ENCODE assay signal across 1 cellular context in the genomic region with DNA sequence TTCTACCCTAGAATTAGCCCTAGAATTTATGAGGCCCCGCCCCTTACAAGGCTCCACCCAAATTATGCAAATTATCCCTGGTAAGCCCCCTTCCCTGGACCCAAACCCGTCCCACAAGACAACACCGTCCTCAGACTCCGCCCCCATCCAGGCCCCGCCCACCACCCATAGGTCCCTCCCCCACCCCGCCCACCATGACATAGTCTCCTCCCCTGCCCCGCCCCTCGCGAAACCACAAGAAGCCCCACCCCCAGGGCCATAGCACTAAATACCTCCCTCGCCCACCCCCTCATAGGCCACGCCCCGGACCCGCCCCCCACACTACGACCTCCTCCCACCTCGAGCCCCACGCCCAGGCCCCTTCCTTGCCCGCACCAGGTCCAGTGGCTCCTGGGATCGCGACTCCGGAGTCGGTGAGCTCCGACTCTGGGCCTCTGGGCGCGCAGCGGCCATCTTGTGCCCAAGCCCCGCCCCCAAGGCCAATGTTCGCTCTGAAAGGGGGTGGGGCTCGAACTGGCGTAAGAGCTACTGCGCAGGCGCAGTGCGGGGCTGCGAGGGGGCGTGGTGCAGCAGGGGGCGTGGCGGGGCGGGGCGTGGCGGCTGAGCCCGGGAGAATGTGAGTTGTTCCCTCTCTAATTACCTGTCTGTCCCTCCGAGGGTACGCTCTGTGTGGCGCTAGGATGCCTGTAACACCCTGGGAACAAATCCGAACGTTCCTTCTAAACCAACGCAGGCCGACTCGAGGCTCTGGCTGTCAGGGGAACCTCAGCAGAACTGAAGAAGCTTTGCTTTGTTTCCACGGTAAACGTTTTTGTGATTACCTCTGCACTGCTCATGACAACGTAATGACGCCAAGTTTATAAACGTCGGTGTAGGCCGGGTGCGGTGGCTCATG.
A peak's percentile ranks its signal among the peaks of the same experiment; 100 is the strongest.
TF ChIP-seq lines count a peak whose summit lies in the region.

A gene with protein sequence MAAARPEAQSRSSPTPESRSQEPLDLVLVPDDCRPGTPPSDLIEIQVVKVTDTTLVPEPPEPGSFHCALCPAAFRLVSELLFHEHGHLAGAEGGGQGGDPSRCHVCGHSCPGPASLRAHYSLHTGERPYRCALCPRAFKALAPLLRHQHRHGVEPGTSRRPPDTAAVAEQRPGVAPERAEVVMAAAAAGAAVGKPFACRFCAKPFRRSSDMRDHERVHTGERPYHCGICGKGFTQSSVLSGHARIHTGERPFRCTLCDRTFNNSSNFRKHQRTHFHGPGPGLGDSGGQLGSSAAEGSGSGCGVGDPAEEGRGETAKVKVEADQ (minus strand): TSS at position 458 of the 895 bp plus-strand sequence. CDS start 5 bp downstream, at position 453.

TF ChIP-seq in GM12878, 131 proteins besides CTCF, POLR2A, EP300 and RAD21 (continued from another document):
- TF ChIP-seq, protein P1, sequence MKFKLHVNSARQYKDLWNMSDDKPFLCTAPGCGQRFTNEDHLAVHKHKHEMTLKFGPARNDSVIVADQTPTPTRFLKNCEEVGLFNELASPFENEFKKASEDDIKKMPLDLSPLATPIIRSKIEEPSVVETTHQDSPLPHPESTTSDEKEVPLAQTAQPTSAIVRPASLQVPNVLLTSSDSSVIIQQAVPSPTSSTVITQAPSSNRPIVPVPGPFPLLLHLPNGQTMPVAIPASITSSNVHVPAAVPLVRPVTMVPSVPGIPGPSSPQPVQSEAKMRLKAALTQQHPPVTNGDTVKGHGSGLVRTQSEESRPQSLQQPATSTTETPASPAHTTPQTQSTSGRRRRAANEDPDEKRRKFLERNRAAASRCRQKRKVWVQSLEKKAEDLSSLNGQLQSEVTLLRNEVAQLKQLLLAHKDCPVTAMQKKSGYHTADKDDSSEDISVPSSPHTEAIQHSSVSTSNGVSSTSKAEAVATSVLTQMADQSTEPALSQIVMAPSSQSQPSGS (IDR thresholded peaks at IDR 0.05; ENCODE audit: low read length) = no peak
- TF ChIP-seq ZBED1 (IDR thresholded peaks at IDR 0.05; ENCODE audit: borderline replicate concordance) (0 out of 2 replicates have a peak, but pooled peaks have one; percentile 53), POLR2AphosphoS5 (IDR thresholded peaks at IDR 0.05; ENCODE audit: low read length) (peak; percentile 80), PAX8 (IDR thresholded peaks at IDR 0.05) (no peak), SMARCA5 (IDR thresholded peaks at IDR 0.05) (no peak), NR2F1 (conservative IDR thresholded peaks at IDR 0.05) (no peak), CBX5 (IDR thresholded peaks at IDR 0.05; ENCODE audit: low read depth) (0 out of 2 replicates have a peak, but pooled peaks have one; percentile 35), CBX3 (IDR thresholded peaks at IDR 0.05; ENCODE audit: borderline replicate concordance, low read depth) (no peak), PAX5 (IDR thresholded peaks at IDR 0.05; ENCODE audit: borderline replicate concordance, low read depth, low read length) (no peak), NBN (IDR thresholded peaks at IDR 0.05) (0 out of 2 replicates have a peak, but pooled peaks have one; percentile 37), NFIC (IDR thresholded peaks at IDR 0.05; ENCODE audit: low read depth, low read length) (no peak), WRNIP1 (IDR thresholded peaks at IDR 0.05; ENCODE audit: borderline replicate concordance, low read depth, low read length) (no peak), RBBP5 (conservative IDR thresholded peaks at IDR 0.05) (no peak), ZNF384 (IDR thresholded peaks at IDR 0.05; ENCODE audit: borderline replicate concordance, low read depth, low read length) (no peak), MXI1 (IDR thresholded peaks at IDR 0.05; ENCODE audit: low read depth, low read length) (0 out of 2 replicates have a peak, but pooled peaks have one; percentile 18), JUNB (IDR thresholded peaks at IDR 0.05) (no peak), CREM (IDR thresholded peaks at IDR 0.05; ENCODE audit: low read depth) (no peak; the same call in 1 of the 2 replicates), ZNF217 (IDR thresholded peaks at IDR 0.05) (no peak), KDM1A (IDR thresholded peaks at IDR 0.05; ENCODE audit: borderline replicate concordance) (no peak)
- TF ChIP-seq, protein P2, sequence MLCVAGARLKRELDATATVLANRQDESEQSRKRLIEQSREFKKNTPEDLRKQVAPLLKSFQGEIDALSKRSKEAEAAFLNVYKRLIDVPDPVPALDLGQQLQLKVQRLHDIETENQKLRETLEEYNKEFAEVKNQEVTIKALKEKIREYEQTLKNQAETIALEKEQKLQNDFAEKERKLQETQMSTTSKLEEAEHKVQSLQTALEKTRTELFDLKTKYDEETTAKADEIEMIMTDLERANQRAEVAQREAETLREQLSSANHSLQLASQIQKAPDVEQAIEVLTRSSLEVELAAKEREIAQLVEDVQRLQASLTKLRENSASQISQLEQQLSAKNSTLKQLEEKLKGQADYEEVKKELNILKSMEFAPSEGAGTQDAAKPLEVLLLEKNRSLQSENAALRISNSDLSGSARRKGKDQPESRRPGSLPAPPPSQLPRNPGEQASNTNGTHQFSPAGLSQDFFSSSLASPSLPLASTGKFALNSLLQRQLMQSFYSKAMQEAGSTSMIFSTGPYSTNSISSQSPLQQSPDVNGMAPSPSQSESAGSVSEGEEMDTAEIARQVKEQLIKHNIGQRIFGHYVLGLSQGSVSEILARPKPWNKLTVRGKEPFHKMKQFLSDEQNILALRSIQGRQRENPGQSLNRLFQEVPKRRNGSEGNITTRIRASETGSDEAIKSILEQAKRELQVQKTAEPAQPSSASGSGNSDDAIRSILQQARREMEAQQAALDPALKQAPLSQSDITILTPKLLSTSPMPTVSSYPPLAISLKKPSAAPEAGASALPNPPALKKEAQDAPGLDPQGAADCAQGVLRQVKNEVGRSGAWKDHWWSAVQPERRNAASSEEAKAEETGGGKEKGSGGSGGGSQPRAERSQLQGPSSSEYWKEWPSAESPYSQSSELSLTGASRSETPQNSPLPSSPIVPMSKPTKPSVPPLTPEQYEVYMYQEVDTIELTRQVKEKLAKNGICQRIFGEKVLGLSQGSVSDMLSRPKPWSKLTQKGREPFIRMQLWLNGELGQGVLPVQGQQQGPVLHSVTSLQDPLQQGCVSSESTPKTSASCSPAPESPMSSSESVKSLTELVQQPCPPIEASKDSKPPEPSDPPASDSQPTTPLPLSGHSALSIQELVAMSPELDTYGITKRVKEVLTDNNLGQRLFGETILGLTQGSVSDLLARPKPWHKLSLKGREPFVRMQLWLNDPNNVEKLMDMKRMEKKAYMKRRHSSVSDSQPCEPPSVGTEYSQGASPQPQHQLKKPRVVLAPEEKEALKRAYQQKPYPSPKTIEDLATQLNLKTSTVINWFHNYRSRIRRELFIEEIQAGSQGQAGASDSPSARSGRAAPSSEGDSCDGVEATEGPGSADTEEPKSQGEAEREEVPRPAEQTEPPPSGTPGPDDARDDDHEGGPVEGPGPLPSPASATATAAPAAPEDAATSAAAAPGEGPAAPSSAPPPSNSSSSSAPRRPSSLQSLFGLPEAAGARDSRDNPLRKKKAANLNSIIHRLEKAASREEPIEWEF (IDR thresholded peaks at IDR 0.05; ENCODE audit: insufficient replicate concordance, low read depth, low read length) = no peak
- TF ChIP-seq, protein P3, sequence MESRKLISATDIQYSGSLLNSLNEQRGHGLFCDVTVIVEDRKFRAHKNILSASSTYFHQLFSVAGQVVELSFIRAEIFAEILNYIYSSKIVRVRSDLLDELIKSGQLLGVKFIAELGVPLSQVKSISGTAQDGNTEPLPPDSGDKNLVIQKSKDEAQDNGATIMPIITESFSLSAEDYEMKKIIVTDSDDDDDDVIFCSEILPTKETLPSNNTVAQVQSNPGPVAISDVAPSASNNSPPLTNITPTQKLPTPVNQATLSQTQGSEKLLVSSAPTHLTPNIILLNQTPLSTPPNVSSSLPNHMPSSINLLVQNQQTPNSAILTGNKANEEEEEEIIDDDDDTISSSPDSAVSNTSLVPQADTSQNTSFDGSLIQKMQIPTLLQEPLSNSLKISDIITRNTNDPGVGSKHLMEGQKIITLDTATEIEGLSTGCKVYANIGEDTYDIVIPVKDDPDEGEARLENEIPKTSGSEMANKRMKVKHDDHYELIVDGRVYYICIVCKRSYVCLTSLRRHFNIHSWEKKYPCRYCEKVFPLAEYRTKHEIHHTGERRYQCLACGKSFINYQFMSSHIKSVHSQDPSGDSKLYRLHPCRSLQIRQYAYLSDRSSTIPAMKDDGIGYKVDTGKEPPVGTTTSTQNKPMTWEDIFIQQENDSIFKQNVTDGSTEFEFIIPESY (IDR thresholded peaks at IDR 0.05) = no peak
- TF ChIP-seq, protein P4, sequence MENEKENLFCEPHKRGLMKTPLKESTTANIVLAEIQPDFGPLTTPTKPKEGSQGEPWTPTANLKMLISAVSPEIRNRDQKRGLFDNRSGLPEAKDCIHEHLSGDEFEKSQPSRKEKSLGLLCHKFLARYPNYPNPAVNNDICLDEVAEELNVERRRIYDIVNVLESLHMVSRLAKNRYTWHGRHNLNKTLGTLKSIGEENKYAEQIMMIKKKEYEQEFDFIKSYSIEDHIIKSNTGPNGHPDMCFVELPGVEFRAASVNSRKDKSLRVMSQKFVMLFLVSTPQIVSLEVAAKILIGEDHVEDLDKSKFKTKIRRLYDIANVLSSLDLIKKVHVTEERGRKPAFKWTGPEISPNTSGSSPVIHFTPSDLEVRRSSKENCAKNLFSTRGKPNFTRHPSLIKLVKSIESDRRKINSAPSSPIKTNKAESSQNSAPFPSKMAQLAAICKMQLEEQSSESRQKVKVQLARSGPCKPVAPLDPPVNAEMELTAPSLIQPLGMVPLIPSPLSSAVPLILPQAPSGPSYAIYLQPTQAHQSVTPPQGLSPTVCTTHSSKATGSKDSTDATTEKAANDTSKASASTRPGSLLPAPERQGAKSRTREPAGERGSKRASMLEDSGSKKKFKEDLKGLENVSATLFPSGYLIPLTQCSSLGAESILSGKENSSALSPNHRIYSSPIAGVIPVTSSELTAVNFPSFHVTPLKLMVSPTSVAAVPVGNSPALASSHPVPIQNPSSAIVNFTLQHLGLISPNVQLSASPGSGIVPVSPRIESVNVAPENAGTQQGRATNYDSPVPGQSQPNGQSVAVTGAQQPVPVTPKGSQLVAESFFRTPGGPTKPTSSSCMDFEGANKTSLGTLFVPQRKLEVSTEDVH (IDR thresholded peaks at IDR 0.05; ENCODE audit: low read depth, partially characterized antibody) = no peak
- TF ChIP-seq, protein P5, sequence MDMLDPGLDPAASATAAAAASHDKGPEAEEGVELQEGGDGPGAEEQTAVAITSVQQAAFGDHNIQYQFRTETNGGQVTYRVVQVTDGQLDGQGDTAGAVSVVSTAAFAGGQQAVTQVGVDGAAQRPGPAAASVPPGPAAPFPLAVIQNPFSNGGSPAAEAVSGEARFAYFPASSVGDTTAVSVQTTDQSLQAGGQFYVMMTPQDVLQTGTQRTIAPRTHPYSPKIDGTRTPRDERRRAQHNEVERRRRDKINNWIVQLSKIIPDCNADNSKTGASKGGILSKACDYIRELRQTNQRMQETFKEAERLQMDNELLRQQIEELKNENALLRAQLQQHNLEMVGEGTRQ (IDR thresholded peaks at IDR 0.05; ENCODE audit: borderline replicate concordance, low read depth, low read length) = no peak
- TF ChIP-seq, protein P6, sequence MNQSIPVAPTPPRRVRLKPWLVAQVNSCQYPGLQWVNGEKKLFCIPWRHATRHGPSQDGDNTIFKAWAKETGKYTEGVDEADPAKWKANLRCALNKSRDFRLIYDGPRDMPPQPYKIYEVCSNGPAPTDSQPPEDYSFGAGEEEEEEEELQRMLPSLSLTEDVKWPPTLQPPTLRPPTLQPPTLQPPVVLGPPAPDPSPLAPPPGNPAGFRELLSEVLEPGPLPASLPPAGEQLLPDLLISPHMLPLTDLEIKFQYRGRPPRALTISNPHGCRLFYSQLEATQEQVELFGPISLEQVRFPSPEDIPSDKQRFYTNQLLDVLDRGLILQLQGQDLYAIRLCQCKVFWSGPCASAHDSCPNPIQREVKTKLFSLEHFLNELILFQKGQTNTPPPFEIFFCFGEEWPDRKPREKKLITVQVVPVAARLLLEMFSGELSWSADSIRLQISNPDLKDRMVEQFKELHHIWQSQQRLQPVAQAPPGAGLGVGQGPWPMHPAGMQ (IDR thresholded peaks at IDR 0.05; ENCODE audit: borderline replicate concordance) = no peak
